ENCODE assay signal across 23 cellular contexts in the genomic region with DNA sequence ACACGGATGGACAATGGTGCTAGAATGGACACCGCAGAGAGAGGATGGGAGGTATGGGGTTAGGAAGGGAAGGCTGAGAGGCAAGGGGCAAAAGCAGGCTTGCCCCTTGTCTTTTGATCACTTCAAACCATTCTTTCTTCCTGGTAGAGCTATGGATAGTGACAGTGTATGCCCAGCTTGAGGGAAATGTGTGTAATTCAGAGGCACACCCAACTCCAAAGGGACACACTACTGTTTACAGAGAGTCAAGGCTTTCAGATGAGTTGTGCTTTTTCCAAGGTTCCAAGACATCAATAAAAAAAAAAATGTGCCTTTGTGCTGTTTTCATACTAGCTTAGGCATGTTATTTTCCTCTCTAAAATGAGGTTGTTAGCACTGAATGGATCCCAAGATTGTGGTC.
"Had no signal": no experiment of that assay in that cellular context is flagged by ENCODE, and none has a peak within 500 bp of the region (broad histone marks: within the 10 kb centered on the region; RNA-seq: fewer than 3 reads in every experiment).

No MANE protein-coding gene starts in this region.

- H3K9me3 ChIP-seq: SJSA1 had no signal

- H3K36me3 Mint-ChIP-seq: IgD-negative memory B cell had no signal

- H3K36me3 ChIP-seq: SJSA1 had no signal

- H3K4me3 ChIP-seq: K562, SJSA1, SK-N-MC had no signal

- H3K27ac ChIP-seq: HL-60, KMS-11, SJSA1, SK-N-MC had no signal

- H3K4me1 ChIP-seq: SJSA1 had no signal

- ATAC-seq: K562 had no signal

- H3K4me3 Mint-ChIP-seq: IgD-negative memory B cell had no signal

- H3K9ac ChIP-seq: KMS-11 had no signal

- H3K27ac Mint-ChIP-seq: IgD-negative memory B cell had no signal

- H3K4me2 ChIP-seq: KMS-11 had no signal

- H3K9me3 Mint-ChIP-seq: IgD-negative memory B cell had no signal

- DNase-seq: Kasumi-1, MM.1S, NCI-H1092 treated with DMSO at 0.1 percent for 48 hours, NCI-H1436, NCI-H187, NCI-H2029, NCI-H2081 treated with DMSO at 0.1 percent for 48 hours, NCI-H2171, NCI-H226, NCI-H446, NCI-H510A, NCI-H524 treated with DMSO at 0.1 percent for 48 hours, NCI-H69, NCI-H774, Right ventricle myocardium superior, RPMI8226, SIG-M5 had no signal
